Comparison of ENCODE assay signal across 10 cellular contexts in the genomic region with DNA sequence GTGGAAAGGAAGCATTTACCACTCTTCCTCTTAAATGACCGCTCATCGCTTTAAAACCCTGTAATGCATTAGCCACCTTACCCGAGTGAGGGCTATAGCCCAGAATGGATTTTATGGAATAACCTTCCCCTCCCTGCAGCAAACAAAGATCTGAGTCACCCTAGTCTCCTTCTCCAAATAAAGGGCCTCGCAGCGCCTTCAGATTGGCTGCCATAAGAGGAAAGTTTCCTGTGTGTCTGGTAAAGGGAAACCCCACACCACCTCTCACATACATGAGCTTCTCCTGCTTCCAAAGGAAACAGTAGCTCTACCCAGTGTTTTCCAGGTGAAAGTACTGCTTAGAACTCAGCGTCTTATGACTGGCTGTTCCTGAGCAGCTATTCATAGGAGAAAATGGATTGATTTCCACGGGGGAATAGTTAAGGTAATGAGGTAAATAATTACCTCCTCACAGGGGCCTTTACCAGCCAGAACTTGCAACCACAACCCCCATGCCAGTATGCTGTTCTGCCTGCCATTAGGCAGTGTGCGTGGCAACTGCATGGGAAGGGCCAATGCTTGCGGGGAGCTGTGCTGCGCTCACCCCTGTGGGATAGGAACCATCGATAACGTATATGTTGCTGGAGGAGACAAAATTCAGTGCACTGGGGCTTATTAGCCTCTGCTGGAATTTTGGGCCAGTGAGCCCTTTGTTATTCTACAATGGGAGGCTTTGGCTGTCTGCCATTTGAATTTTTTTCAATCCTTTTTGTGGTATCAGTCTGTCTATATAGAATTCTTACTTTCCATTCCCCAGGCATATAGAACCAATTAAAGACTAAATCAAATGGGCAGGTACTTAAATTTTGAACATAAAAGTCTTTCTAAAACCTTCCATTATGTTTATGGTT. TPM values are rescaled to one million over a fixed set of nuclear protein-coding genes. Genes with fewer than 3 reads are reported as not detected.
DNase-seq lines count a peak whose midpoint lies in the region; ATAC-seq lines count a peak whose summit lies in the region.
"Had no signal": no experiment of that assay in that cellular context is flagged by ENCODE, and none has a peak within 500 bp of the region (broad histone marks: within the 10 kb centered on the region; RNA-seq: fewer than 3 reads in every experiment).

No MANE protein-coding gene starts in this region.

- no peaks in the 10 kb centered on the region for H3K9me3 ChIP-seq in adipocyte (ENCODE audit: control insufficient read depth, low read length)

- peaks cover 19% of the 10 kb centered on the region for H3K4me1 ChIP-seq in adipocyte (ENCODE audit: control insufficient read depth, insufficient read depth, low read length)

- ATAC-seq in left cardiac atrium, result peak; percentile 42 to 55
- no peak for ATAC-seq in stimulated activated effector memory CD8-positive, alpha-beta T cell treated with anti-CD3 and anti-CD28 coated beads, Interleukin-12 subunit alpha, Interleukin-12 subunit beta, amount 100 ng/mL, for 72 hours

- no peak overlapping the region for H3K4me3 Mint-ChIP-seq in stimulated activated effector memory CD8-positive, alpha-beta T cell treated with anti-CD3 and anti-CD28 coated beads, Interleukin-12 subunit alpha, Interleukin-12 subunit beta, amount 100 ng/mL, for 72 hours
- H3K4me3 Mint-ChIP-seq: activated T-cell treated with anti-CD3 and anti-CD28 coated beads, Interleukin-2, amount 50 U/mL, for 24 hours; IgD-negative memory B cell had no signal

- no peaks in the 10 kb centered on the region for H3K27me3 ChIP-seq in adipocyte (replicated peaks; ENCODE audit: control insufficient read depth, insufficient read depth, low read length)

- peaks cover 73% of the 10 kb centered on the region for H3K36me3 Mint-ChIP-seq in stimulated activated effector memory CD8-positive, alpha-beta T cell treated with anti-CD3 and anti-CD28 coated beads, Interleukin-12 subunit alpha, Interleukin-12 subunit beta, amount 100 ng/mL, for 72 hours

- H3K36me3 ChIP-seq in adipocyte (ENCODE audit: control insufficient read depth, insufficient read depth, low read length, severe bottlenecking), result peaks cover 77% of the 10 kb centered on the region

- DNase-seq in EL, result peak; percentile 69
- DNase-seq in adipocyte (ENCODE audit: low read depth), result peak; percentile 54
- DNase-seq in left cardiac atrium, result no peak
- peak; percentile 95 for DNase-seq in renal cortical epithelial cell (ENCODE audit: low read depth)
- DNase-seq in effector CD8-positive, alpha-beta T cell (lab: John Stamatoyannopoulos, UW), result no peak
- DNase-seq in NCI-H1694 (lab: John Stamatoyannopoulos, UW), result no peak
- no peak for DNase-seq in globus pallidus (ENCODE audit: low spot score)
- DNase-seq in stimulated activated effector memory CD8-positive, alpha-beta T cell treated with anti-CD3 and anti-CD28 coated beads, Interleukin-12 subunit alpha, Interleukin-12 subunit beta, amount 100 ng/mL, for 72 hours (ENCODE audit: low spot score in 2 of 2), result no peak
- DNase-seq: activated T-cell treated with anti-CD3 and anti-CD28 coated beads, Interleukin-2, amount 50 U/mL, for 24 hours had no signal

- no peak overlapping the region for H3K9ac ChIP-seq in adipocyte (ENCODE audit: low read length)

- peaks cover 7% of the 10 kb centered on the region for H3K4me1 Mint-ChIP-seq in stimulated activated effector memory CD8-positive, alpha-beta T cell treated with anti-CD3 and anti-CD28 coated beads, Interleukin-12 subunit alpha, Interleukin-12 subunit beta, amount 100 ng/mL, for 72 hours

- no peak overlapping the region for H3K27ac Mint-ChIP-seq in stimulated activated effector memory CD8-positive, alpha-beta T cell treated with anti-CD3 and anti-CD28 coated beads, Interleukin-12 subunit alpha, Interleukin-12 subunit beta, amount 100 ng/mL, for 72 hours

- no peaks in the 10 kb centered on the region for H3K9me3 Mint-ChIP-seq in stimulated activated effector memory CD8-positive, alpha-beta T cell treated with anti-CD3 and anti-CD28 coated beads, Interleukin-12 subunit alpha, Interleukin-12 subunit beta, amount 100 ng/mL, for 72 hours
- H3K9me3 Mint-ChIP-seq: activated T-cell treated with anti-CD3 and anti-CD28 coated beads, Interleukin-2, amount 50 U/mL, for 24 hours had no signal

- intact Hi-C loops in left cardiac atrium (cut with DNase I), result no loop called here

- no peak overlapping the region for H3K4me3 ChIP-seq in adipocyte (ENCODE audit: low read length)

RNA-seq across cellular contexts. Expression of a gene that starts 47.5 kb away (rescaled TPM):
- total RNA-seq in left cardiac atrium, result 10 to 100 TPM; 30.3 to 37.2 TPM
- 64.3 and 93.9 TPM in 2 replicates for total RNA-seq in renal cortical epithelial cell

Comparison
In these comparisons a context has a peak if more than half of its experiments do, and no peak if none do; other contexts are left out.
1. DNase-seq: peak in EL (single experiment), adipocyte (single experiment) and renal cortical epithelial cell (single experiment); none in left cardiac atrium (single experiment), effector CD8-positive, alpha-beta T cell (single experiment), NCI-H1694 (single experiment), globus pallidus (single experiment) and stimulated activated effector memory CD8-positive, alpha-beta T cell treated with anti-CD3 and anti-CD28 coated beads, Interleukin-12 subunit alpha, Interleukin-12 subunit beta, amount 100 ng/mL, for 72 hours (0 of 2).